Comparison of ENCODE assay signal across 7 cellular contexts in the genomic region with DNA sequence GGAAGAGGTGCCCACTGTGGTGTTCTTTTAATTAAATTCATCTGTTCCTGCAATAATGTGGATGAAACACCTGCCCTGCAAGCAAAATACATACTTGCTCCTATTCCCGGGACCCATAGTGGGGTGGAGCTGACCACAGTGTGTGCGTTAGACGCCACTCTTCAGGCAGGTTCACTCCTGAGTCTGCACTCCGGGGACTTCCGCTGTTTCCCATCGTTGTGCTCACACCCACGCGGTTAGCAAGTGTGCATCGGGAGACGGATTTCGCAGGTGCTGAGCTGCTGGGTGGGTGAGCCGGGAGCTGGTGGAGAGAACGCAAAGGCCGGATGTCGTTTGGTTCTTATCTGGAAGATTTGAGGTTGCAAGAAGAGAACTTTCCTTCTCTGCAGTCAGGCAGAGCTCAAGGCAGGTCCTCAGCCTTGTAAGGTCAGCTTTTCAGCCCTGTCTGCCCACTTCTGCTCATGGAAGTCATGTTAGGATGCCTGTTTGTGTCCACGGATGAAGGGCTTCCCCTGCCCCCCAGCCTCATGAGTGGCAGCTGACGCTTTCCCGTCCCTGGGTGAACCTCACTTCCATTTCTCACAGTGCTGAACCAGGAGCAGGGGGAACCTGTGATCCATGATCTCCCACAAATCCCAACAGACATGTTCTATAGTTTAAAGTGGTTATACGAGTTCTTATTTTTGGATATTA.
DNase-seq lines count a peak whose midpoint lies in the region; ATAC-seq, FAIRE-seq and TF ChIP-seq lines count a peak whose summit lies in the region.
"Not testable (repeated sequence)": the region's sequence is repeated elsewhere in the genome, so short reads cannot be mapped to it uniquely, and the experiment has no call there.

No MANE protein-coding gene starts in this region.

- not testable (repeated sequence) for TF ChIP-seq POLR2A in K562 (conservative IDR thresholded peaks at IDR 0.05)

- not testable (repeated sequence) for H3K4me1 ChIP-seq in NT2/D1 (ENCODE audit: insufficient read depth, insufficient read length); K562 (replicated peaks in 1 of 2; ENCODE audit: control insufficient read depth in 2 of 2, insufficient read depth in 2 of 2, low read length in 2 of 2)
- peaks cover 19% of the 10 kb centered on the region for H3K4me1 ChIP-seq in neural progenitor cell

- H3K4me2 ChIP-seq in K562 (ENCODE audit: insufficient read depth, low read length), result not testable (repeated sequence)
- H3K4me2 ChIP-seq in neural progenitor cell, result peak overlapping the region; percentile 58

- not testable (repeated sequence) for H3K79me2 ChIP-seq in K562 (ENCODE audit: control insufficient read depth, insufficient read depth, low read length); neural progenitor cell (ENCODE audit: low read depth)

- WGBS in K562 (ENCODE audit: insufficient coverage, low coverage, missing lambda C conversion rate), result 0% methylated on average over 4 of the region's 19 CpGs

- CTCF ChIA-PET in activated CD8-positive, alpha-beta T cell treated with anti-CD3 and anti-CD28 coated beads for 36 hours (lab: Charles Lee); K562 (lab: Yijun Ruan, JAX; ENCODE audit: low intra/inter-chr PET ratio): not testable (repeated sequence)

- H3K36me3 Mint-ChIP-seq in activated CD8-positive, alpha-beta T cell treated with anti-CD3 and anti-CD28 coated beads for 36 hours (ENCODE audit: low read depth); neural progenitor cell; type B pancreatic cell: not testable (repeated sequence)

- not testable (repeated sequence) for H2AFZ ChIP-seq in K562 (ENCODE audit: low read depth, low read length); neural progenitor cell (replicated peaks)

- H3K9me1 ChIP-seq in K562 (ENCODE audit: control insufficient read depth, insufficient read depth, low read length), result not testable (repeated sequence)

- not testable (repeated sequence) for H3K4me3 ChIP-seq in NT2/D1 (ENCODE audit: insufficient read length, low read depth); K562; neural progenitor cell

- peak; percentile 27 for DNase-seq in HT-29 (ENCODE audit: low spot score)
- not testable (repeated sequence) for DNase-seq in NT2/D1 (ENCODE audit: low read depth, low spot score); activated CD8-positive, alpha-beta T cell treated with anti-CD3 and anti-CD28 coated beads for 36 hours; K562 (ENCODE audit: extremely low read depth in 1 of 4, low spot score in 3 of 4); neural progenitor cell (ENCODE audit: low spot score); type B pancreatic cell (ENCODE audit: extremely low spot score, unreplicated experiment)
- peak; percentile 46 for DNase-seq in islet precursor cell

- not testable (repeated sequence) for H3K9me3 Mint-ChIP-seq in activated CD8-positive, alpha-beta T cell treated with anti-CD3 and anti-CD28 coated beads for 36 hours; neural progenitor cell; type B pancreatic cell

- ATAC-seq in activated CD8-positive, alpha-beta T cell treated with anti-CD3 and anti-CD28 coated beads for 36 hours, result peak; percentile 53
- ATAC-seq in K562, result not testable (repeated sequence)

- H3K9ac ChIP-seq in NT2/D1 (ENCODE audit: insufficient read length, low read depth), result peak overlapping the region; percentile 36
- H3K9ac ChIP-seq in K562 (ENCODE audit: insufficient read depth in 1 of 2, low read depth in 2 of 2, low read length in 2 of 2); neural progenitor cell: not testable (repeated sequence)

- not testable (repeated sequence) for H3K4me3 Mint-ChIP-seq in activated CD8-positive, alpha-beta T cell treated with anti-CD3 and anti-CD28 coated beads for 36 hours; neural progenitor cell
- peak overlapping the region; percentile 4 for H3K4me3 Mint-ChIP-seq in type B pancreatic cell

- not testable (repeated sequence) for H3K36me3 ChIP-seq in NT2/D1 (ENCODE audit: insufficient read depth, insufficient read length, low read length); K562 (ENCODE audit: control insufficient read depth, insufficient read depth, low read length); neural progenitor cell

- BruUV-seq in K562 (replicated peaks; lab: Mats Ljungman, UMichigan), result not testable (repeated sequence)

- H3K27ac ChIP-seq in K562 (ENCODE audit: extremely low read depth, low read depth, low read length); neural progenitor cell: not testable (repeated sequence)

- H3F3A ChIP-seq in neural progenitor cell (ENCODE audit: low read depth), result peaks cover 23% of the 10 kb centered on the region

- H3K27me3 ChIP-seq in NT2/D1 (ENCODE audit: insufficient read depth, insufficient read length); neural progenitor cell: not testable (repeated sequence)
- peaks cover 0 to 45% of the 10 kb centered on the region in 2 experiments; a peak in 4 of 5 replicates for H3K27me3 ChIP-seq in K562 (ENCODE audit: control insufficient read depth in 2 of 2, insufficient read depth in 2 of 2, low read length in 2 of 2)

- H3K27ac Mint-ChIP-seq in activated CD8-positive, alpha-beta T cell treated with anti-CD3 and anti-CD28 coated beads for 36 hours, result not testable (repeated sequence)
- peak overlapping the region; percentile 81 for H3K27ac Mint-ChIP-seq in neural progenitor cell
- peak overlapping the region; percentile 35 for H3K27ac Mint-ChIP-seq in type B pancreatic cell

- POLR2A ChIA-PET in activated CD8-positive, alpha-beta T cell treated with anti-CD3 and anti-CD28 coated beads for 36 hours (lab: Charles Lee); K562 (lab: Yijun Ruan, JAX): not testable (repeated sequence)

- not testable (repeated sequence) for TF ChIP-seq EP300 in K562 (IDR thresholded peaks at IDR 0.05; ENCODE audit: low read length)

- not testable (repeated sequence) for H4K20me1 ChIP-seq in K562 (replicated peaks; ENCODE audit: control insufficient read depth, insufficient read depth, low read length); neural progenitor cell (ENCODE audit: low read depth)

- H3K27me3 Mint-ChIP-seq in activated CD8-positive, alpha-beta T cell treated with anti-CD3 and anti-CD28 coated beads for 36 hours, result peaks cover 17% of the 10 kb centered on the region
- peaks cover 40% of the 10 kb centered on the region for H3K27me3 Mint-ChIP-seq in neural progenitor cell (ENCODE audit: insufficient read depth, low read depth)
- H3K27me3 Mint-ChIP-seq in type B pancreatic cell, result peaks cover 12% of the 10 kb centered on the region

- H3K4me1 Mint-ChIP-seq in activated CD8-positive, alpha-beta T cell treated with anti-CD3 and anti-CD28 coated beads for 36 hours (ENCODE audit: low read depth), result peaks cover 16% of the 10 kb centered on the region
- H3K4me1 Mint-ChIP-seq in neural progenitor cell, result peaks cover 89% of the 10 kb centered on the region
- peaks cover 51% of the 10 kb centered on the region for H3K4me1 Mint-ChIP-seq in type B pancreatic cell (ENCODE audit: unreplicated experiment)

- not testable (repeated sequence) for TF ChIP-seq CTCF in activated CD8-positive, alpha-beta T cell treated with anti-CD3 and anti-CD28 coated beads for 36 hours (IDR thresholded peaks at IDR 0.05); K562 (IDR thresholded peaks at IDR 0.05 in 2 of 3, conservative IDR thresholded peaks at IDR 0.05 in 1 of 3; ENCODE audit: insufficient read depth in 2 of 3, low read depth in 1 of 3, low read length in 3 of 3); neural progenitor cell (IDR thresholded peaks at IDR 0.05); type B pancreatic cell (conservative IDR thresholded peaks at IDR 0.05)

- not testable (repeated sequence) for TF ChIP-seq RAD21 in K562 (CRISPR knock-in tag; conservative IDR thresholded peaks at IDR 0.05 in 1 of 2, IDR thresholded peaks at IDR 0.05 in 1 of 2)

- intact Hi-C loops in activated CD8-positive, alpha-beta T cell treated with anti-CD3 and anti-CD28 coated beads for 36 hours (cut with micrococcal nuclease); K562 (cut with micrococcal nuclease): not testable (repeated sequence)

- not testable (repeated sequence) for H3K9me3 ChIP-seq in NT2/D1 (ENCODE audit: insufficient read depth, low read length); K562 (replicated peaks; ENCODE audit: control insufficient read depth, insufficient read depth, low read depth, low read length); neural progenitor cell (ENCODE audit: low read depth)

- in situ Hi-C loops in K562 (cut with MboI), result not testable (repeated sequence)

- FAIRE-seq in K562 (lab: Jason Lieb, UNC), result peak; percentile 71
